Comparison of ENCODE assay signal across 25 cellular contexts in genomic region chr6:5666695-5667094, GRCh38.
A peak's percentile ranks its signal among the peaks of the same experiment; 100 is the strongest.
DNase-seq lines count a peak whose midpoint lies in the region; ATAC-seq and TF ChIP-seq lines count a peak whose summit lies in the region.
"Had no signal": no experiment of that assay in that cellular context is flagged by ENCODE, and none has a peak within 500 bp of the region (broad histone marks: within the 10 kb centered on the region; RNA-seq: fewer than 3 reads in every experiment).

No MANE protein-coding gene starts in this region.

- H3K4me1 ChIP-seq in HEK293 (ENCODE audit: control insufficient read depth, insufficient read depth, low read length) (0 out of 2 replicates have a peak, but pooled peaks cover 3% of the 10 kb centered on the region), ascending aorta (peaks cover 2% of the 10 kb centered on the region in 2 donors)

- intact Hi-C loops in ascending aorta (cut with DNase I): no loop called here

- CTCF ChIA-PET in HEK293 (lab: Yijun Ruan, JAX): interaction anchor here (0.7 kb wide), 1 partner anchor 400 kb away, joined by 3 read pairs; no protein-coding TSS in a partner anchor

- H3K9me3 Mint-ChIP-seq in activated naive CD8-positive, alpha-beta T cell (ENCODE audit: low read depth): no peaks in the 10 kb centered on the region
- H3K9me3 Mint-ChIP-seq in activated naive CD8-positive, alpha-beta T cell treated with anti-CD3 and anti-CD28 coated beads, Interleukin-2, amount 50 U/mL, for 24 hours: no peaks in the 10 kb centered on the region
- no peaks in the 10 kb centered on the region for H3K9me3 Mint-ChIP-seq in activated T-helper 17 cell treated with anti-CD3 and anti-CD28 coated beads, Interleukin-2, amount 50 U/mL, for 72 hours

- H3K9me3 ChIP-seq in HEK293 (ENCODE audit: control insufficient read depth, insufficient read depth, low read depth, low read length) (no peaks in the 10 kb centered on the region), ascending aorta (no peaks in the 10 kb centered on the region)
- H3K9me3 ChIP-seq: SJCRH30 had no signal

- TF ChIP-seq CTCF in HEK293 (tag by site-specific recombination; IDR thresholded peaks at IDR 0.05): no peak
- no peak for TF ChIP-seq CTCF in ascending aorta (IDR thresholded peaks at IDR 0.05)

- H3K4me1 Mint-ChIP-seq in activated naive CD8-positive, alpha-beta T cell (ENCODE audit: low read depth): peaks cover 85% of the 10 kb centered on the region
- H3K4me1 Mint-ChIP-seq in activated naive CD8-positive, alpha-beta T cell treated with anti-CD3 and anti-CD28 coated beads, Interleukin-2, amount 50 U/mL, for 24 hours: peaks cover 67% of the 10 kb centered on the region
- H3K4me1 Mint-ChIP-seq in activated T-helper 17 cell treated with anti-CD3 and anti-CD28 coated beads, Interleukin-2, amount 50 U/mL, for 72 hours: peaks cover 35% of the 10 kb centered on the region

- no peak overlapping the region for H3K27ac ChIP-seq in HEK293 (ENCODE audit: extremely low read depth, low read depth, low read length)
- no peak overlapping the region for H3K27ac ChIP-seq in ascending aorta
- H3K27ac ChIP-seq: C4-2B, GM23248, KMS-11, PC-9, SJCRH30 had no signal

- H3K27ac Mint-ChIP-seq in activated naive CD8-positive, alpha-beta T cell: peak overlapping the region; percentile 88
- no peak overlapping the region for H3K27ac Mint-ChIP-seq in activated naive CD8-positive, alpha-beta T cell treated with anti-CD3 and anti-CD28 coated beads, Interleukin-2, amount 50 U/mL, for 24 hours
- H3K27ac Mint-ChIP-seq in activated T-helper 17 cell treated with anti-CD3 and anti-CD28 coated beads, Interleukin-2, amount 50 U/mL, for 72 hours: peak overlapping the region; percentile 31

- ATAC-seq in activated naive CD8-positive, alpha-beta T cell treated with anti-CD3 and anti-CD28 coated beads, Interleukin-2, amount 50 U/mL, for 24 hours: no peak
- ATAC-seq in activated T-helper 17 cell treated with anti-CD3 and anti-CD28 coated beads, Interleukin-2, amount 50 U/mL, for 72 hours (replicated peaks): no peak
- ATAC-seq: Right ventricle myocardium inferior, SK-N-SH treated with all-trans-retinoic acid at 6 μM for 48 hours had no signal

- H3K27me3 ChIP-seq in ascending aorta: no peaks in the 10 kb centered on the region
- H3K27me3 ChIP-seq: SJCRH30 had no signal

- H3K27me3 Mint-ChIP-seq in activated naive CD8-positive, alpha-beta T cell: no peaks in the 10 kb centered on the region
- no peaks in the 10 kb centered on the region for H3K27me3 Mint-ChIP-seq in activated naive CD8-positive, alpha-beta T cell treated with anti-CD3 and anti-CD28 coated beads, Interleukin-2, amount 50 U/mL, for 24 hours
- H3K27me3 Mint-ChIP-seq in activated T-helper 17 cell treated with anti-CD3 and anti-CD28 coated beads, Interleukin-2, amount 50 U/mL, for 72 hours: no peaks in the 10 kb centered on the region

- H3K36me3 Mint-ChIP-seq in activated naive CD8-positive, alpha-beta T cell: peaks cover 1% of the 10 kb centered on the region
- H3K36me3 Mint-ChIP-seq in activated naive CD8-positive, alpha-beta T cell treated with anti-CD3 and anti-CD28 coated beads, Interleukin-2, amount 50 U/mL, for 24 hours (ENCODE audit: low read depth): no peaks in the 10 kb centered on the region
- no peaks in the 10 kb centered on the region for H3K36me3 Mint-ChIP-seq in activated T-helper 17 cell treated with anti-CD3 and anti-CD28 coated beads, Interleukin-2, amount 50 U/mL, for 72 hours (ENCODE audit: low read depth)

- no peak for DNase-seq in activated naive CD8-positive, alpha-beta T cell treated with anti-CD3 and anti-CD28 coated beads, Interleukin-2, amount 50 U/mL, for 24 hours
- DNase-seq in kidney glomerular epithelial cell (lab: John Stamatoyannopoulos, UW) (no peak), ascending aorta (ENCODE audit: low spot score in 2 of 2) (no peak), HK-2 (ENCODE audit: unreplicated experiment) (no peak)
- DNase-seq: DMS53; GM23248; H7; IMR-90; NCI-H1048; NCI-H1417; NCI-H1694; NCI-H2029 treated with DMSO at 0.1 percent for 48 hours; NCI-H446 treated with DMSO at 0.1 percent for 48 hours; NCI-H526; NCI-H82; NK-92 treated with Interleukin-12 subunit alpha and Interleukin-12 subunit beta, amount 100 ng/mL, for 24 hours; PC-9; SJCRH30 had no signal

- POLR2A ChIA-PET in HEK293 (lab: Yijun Ruan, JAX): no interaction called here

- H3K36me3 ChIP-seq in HEK293 (ENCODE audit: control insufficient read depth in 2 of 2, insufficient read depth in 1 of 2, low read length in 2 of 2): no peaks in the 10 kb centered on the region
- no peaks in the 10 kb centered on the region for H3K36me3 ChIP-seq in ascending aorta
- H3K36me3 ChIP-seq: SJCRH30 had no signal

- peak overlapping the region; percentile 35 for H3K4me3 Mint-ChIP-seq in activated naive CD8-positive, alpha-beta T cell
- no peak overlapping the region for H3K4me3 Mint-ChIP-seq in activated naive CD8-positive, alpha-beta T cell treated with anti-CD3 and anti-CD28 coated beads, Interleukin-2, amount 50 U/mL, for 24 hours
- H3K4me3 Mint-ChIP-seq in activated T-helper 17 cell treated with anti-CD3 and anti-CD28 coated beads, Interleukin-2, amount 50 U/mL, for 72 hours: no peak overlapping the region

- H3K4me3 ChIP-seq in HEK293 (ENCODE audit: low read depth, low read length) (no peak overlapping the region), ascending aorta (no peak overlapping the region)
- H3K4me3 ChIP-seq: GM23248, PC-9, SJCRH30 had no signal

TF ChIP-seq in HEK293, 187 proteins besides CTCF, POLR2A, EP300 and RAD21:
- TF ChIP-seq ZNF529 (tag by site-specific recombination; IDR thresholded peaks at IDR 0.05; ENCODE audit: insufficient replicate concordance): no peak
- no peak for TF ChIP-seq ZNF548 (tag by site-specific recombination; IDR thresholded peaks at IDR 0.05)
- TF ChIP-seq GFI1B (tag by site-specific recombination; IDR thresholded peaks at IDR 0.05): no peak
- no peak for TF ChIP-seq KLF17 (tag by site-specific recombination; IDR thresholded peaks at IDR 0.05)
- TF ChIP-seq BCL6B (tag by site-specific recombination; IDR thresholded peaks at IDR 0.05): no peak
- no peak for TF ChIP-seq ZNF701 (tag by site-specific recombination; IDR thresholded peaks at IDR 0.05)
- TF ChIP-seq ZNF146 (tag by site-specific recombination; IDR thresholded peaks at IDR 0.05): 0 out of 2 replicates have a peak, but pooled peaks have one; percentile 6
